In the genomic region with DNA sequence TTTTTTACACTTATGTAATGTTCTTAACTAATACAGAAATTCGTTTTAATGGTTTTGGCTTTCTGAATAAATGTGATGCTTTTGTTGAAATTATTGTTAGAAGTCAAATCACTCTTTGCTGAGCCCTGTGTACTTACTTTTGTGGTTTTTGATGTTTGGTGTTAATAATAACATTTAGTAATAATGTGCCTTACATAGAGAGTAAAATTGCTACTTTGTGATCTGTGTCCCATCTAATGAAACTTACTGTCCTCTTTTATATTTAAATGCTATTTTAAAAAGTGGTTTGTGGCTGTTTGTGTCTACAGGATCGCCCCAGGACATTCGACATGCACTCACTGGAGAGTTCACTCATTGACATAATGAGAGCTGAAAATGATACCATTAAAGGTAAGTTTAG, we compare ENCODE assay signal across 18 cellular contexts.
"Had no signal": no experiment of that assay in that cellular context is flagged by ENCODE, and none has a peak within 500 bp of the region (broad histone marks: within the 10 kb centered on the region; RNA-seq: fewer than 3 reads in every experiment).

No MANE protein-coding gene starts in this region.

- H3K4me3 ChIP-seq: thoracic aorta had no signal

- ATAC-seq: activated CD8-positive, alpha-beta T cell treated with anti-CD3 and anti-CD28 coated beads, Interleukin-2, amount 10 ng/mL, durations not matched to agents 7 days and 5 days; left colon; naive thymus-derived CD8-positive, alpha-beta T cell; stimulated activated naive CD8-positive, alpha-beta T cell treated with anti-CD3 and anti-CD28 coated beads, Interleukin-15, Interleukin-2, amounts not matched to agents 100 U/mL and 50 U/mL, for 24 hours had no signal

- H3K9me3 ChIP-seq: thoracic aorta had no signal

- H3K27ac ChIP-seq: epithelial cell of prostate, thoracic aorta had no signal

- DNase-seq: activated CD4-positive, alpha-beta T cell treated with anti-CD3 and anti-CD28 coated beads, Interleukin-2, amount 10 ng/mL, durations not matched to agents 24 days and 14 days; activated CD4-positive, CD25-positive, alpha-beta regulatory T cell; activated CD8-positive, alpha-beta memory T cell treated with anti-CD3 and anti-CD28 coated beads, Interleukin-2, amount 50 U/mL, for 48 hours; activated CD8-positive, alpha-beta T cell treated with anti-CD3 and anti-CD28 coated beads, Interleukin-2, amount 10 ng/mL, durations not matched to agents 7 days and 5 days; activated naive CD8-positive, alpha-beta T cell treated with anti-CD3 and anti-CD28 coated beads, Interleukin-2, amount 10 ng/mL, durations not matched to agents 7 days and 5 days; anterior cingulate cortex; dermis blood vessel endothelial cell; left colon; mammary epithelial cell; naive thymus-derived CD8-positive, alpha-beta T cell; retina; small intestine; stimulated activated CD4-positive, alpha-beta T cell treated with anti-CD3 and anti-CD28 coated beads, Interleukin-4, amount 100 ng/mL, for 4 hours; stimulated activated CD8-positive, alpha-beta memory T cell treated with anti-CD3 and anti-CD28 coated beads, Interleukin-4, amount 100 ng/mL, for 48 hours; stimulated activated naive CD8-positive, alpha-beta T cell treated with anti-CD3 and anti-CD28 coated beads, Interleukin-15, Interleukin-2, amounts not matched to agents 100 U/mL and 50 U/mL, for 24 hours; SW 1271 had no signal
